In the genomic region with DNA sequence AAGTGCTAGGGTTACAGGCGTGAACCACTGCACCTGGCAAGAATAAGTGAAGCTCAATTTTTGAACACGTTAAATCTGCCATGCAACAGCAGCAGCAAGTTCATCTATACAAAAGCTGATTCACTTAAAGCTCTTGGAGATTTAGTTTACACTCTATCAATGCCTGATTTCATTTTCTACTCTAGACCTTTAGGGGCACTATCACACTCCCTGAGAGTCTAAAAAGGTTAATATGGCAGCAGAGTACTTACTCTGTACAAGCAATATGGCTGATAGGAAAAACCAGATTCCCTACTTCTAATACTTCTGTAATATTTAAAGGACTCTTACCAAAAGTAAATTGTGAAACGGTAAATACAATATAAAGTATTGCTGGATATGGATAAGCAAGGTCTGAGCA, we compare ENCODE assay signal across 19 cellular contexts.
"Had no signal": no experiment of that assay in that cellular context is flagged by ENCODE, and none has a peak within 500 bp of the region (broad histone marks: within the 10 kb centered on the region; RNA-seq: fewer than 3 reads in every experiment).

No MANE protein-coding gene starts in this region.

- DNase-seq: activated CD4-positive, alpha-beta T cell treated with anti-CD3 and anti-CD28 coated beads for 1 hour; activated CD4-positive, alpha-beta T cell treated with anti-CD3 and anti-CD28 coated beads, Interleukin-2, amount 50 U/mL, for 48 hours; activated CD8-positive, alpha-beta memory T cell treated with anti-CD3 and anti-CD28 coated beads, Interleukin-2, amount 10 ng/mL, durations not matched to agents 7 days and 5 days; activated effector memory CD4-positive, alpha-beta T cell treated with anti-CD3 and anti-CD28 coated beads, Interleukin-2, amount 50 U/mL, for 16 hours; activated T-cell treated with anti-CD3 and anti-CD28 coated beads, Interleukin-2, amount 50 U/mL, for 4 hours; dorsolateral prefrontal cortex; glutamatergic neuron; left cardiac atrium; lower lobe of right lung; naive B cell; posterior cingulate gyrus; sigmoid colon; stimulated activated CD4-positive, alpha-beta T cell treated with anti-CD3 and anti-CD28 coated beads, Interleukin-2, amount 100 ng/mL, for 24 hours; stimulated activated naive CD4-positive, alpha-beta T cell; substantia nigra; T-helper 17 cell had no signal

- H3K27me3 ChIP-seq: dorsolateral prefrontal cortex, sigmoid colon had no signal

- ATAC-seq: activated CD8-positive, alpha-beta memory T cell treated with anti-CD3 and anti-CD28 coated beads, Interleukin-2, amount 10 ng/mL, durations not matched to agents 7 days and 5 days; activated T-cell treated with anti-CD3 and anti-CD28 coated beads, Interleukin-2, amount 50 U/mL, for 4 hours; left cardiac atrium; lower lobe of right lung; T-helper 17 cell had no signal

- H3K27ac ChIP-seq: dorsolateral prefrontal cortex, lower lobe of right lung, sigmoid colon had no signal

- H3K27me3 Mint-ChIP-seq: activated CD8-positive, alpha-beta memory T cell treated with anti-CD3 and anti-CD28 coated beads, Interleukin-2, amount 10 ng/mL, durations not matched to agents 7 days and 5 days; activated naive CD8-positive, alpha-beta T cell; naive B cell; T-helper 17 cell; type B pancreatic cell had no signal

- H3K9me3 ChIP-seq: lower lobe of right lung, sigmoid colon had no signal

- H3K9me3 Mint-ChIP-seq: activated T-cell treated with anti-CD3 and anti-CD28 coated beads, Interleukin-2, amount 50 U/mL, for 4 hours; mesothelial cell of epicardium; naive B cell; type B pancreatic cell had no signal

- H3K4me3 Mint-ChIP-seq: activated CD8-positive, alpha-beta memory T cell treated with anti-CD3 and anti-CD28 coated beads, Interleukin-2, amount 10 ng/mL, durations not matched to agents 7 days and 5 days; activated naive CD8-positive, alpha-beta T cell; activated T-cell treated with anti-CD3 and anti-CD28 coated beads, Interleukin-2, amount 50 U/mL, for 4 hours; mesothelial cell of epicardium; naive B cell; T-helper 17 cell; type B pancreatic cell had no signal

- H3K4me3 ChIP-seq: dorsolateral prefrontal cortex, lower lobe of right lung, sigmoid colon had no signal

- H3K27ac Mint-ChIP-seq: activated CD8-positive, alpha-beta memory T cell treated with anti-CD3 and anti-CD28 coated beads, Interleukin-2, amount 10 ng/mL, durations not matched to agents 7 days and 5 days; activated naive CD8-positive, alpha-beta T cell; mesothelial cell of epicardium; naive B cell; T-helper 17 cell; type B pancreatic cell had no signal
